ENCODE assay signal across 9 cellular contexts in genomic region chr16:88535181-88535856, GRCh38. TPM values are rescaled to one million over a fixed set of nuclear protein-coding genes. Genes with fewer than 3 reads are reported as not detected.
DNase-seq lines count a peak whose midpoint lies in the region; ATAC-seq and TF ChIP-seq lines count a peak whose summit lies in the region.
"Had no signal": no experiment of that assay in that cellular context is flagged by ENCODE, and none has a peak within 500 bp of the region (broad histone marks: within the 10 kb centered on the region; RNA-seq: fewer than 3 reads in every experiment).

No MANE protein-coding gene starts in this region.

- ATAC-seq in HG02981 (IDR thresholded peaks at IDR 0.05; ENCODE audit: unreplicated experiment): no peak

- H3K4me1 Mint-ChIP-seq in T-helper 2 cell treated with Interferon-gamma antibody and Interleukin-4, amounts not matched to agents 5 μg/mL and 100 μg/mL, for 36 hours (ENCODE audit: low read depth): peaks cover 5% of the 10 kb centered on the region
- peaks cover 6 to 60% of the 10 kb centered on the region in 2 donors for H3K4me1 Mint-ChIP-seq in immature natural killer cell

- H3K36me3 ChIP-seq in adipocyte (ENCODE audit: control insufficient read depth, insufficient read depth, low read length, severe bottlenecking): no peaks in the 10 kb centered on the region
- H3K36me3 ChIP-seq in suprapubic skin: no peaks in the 10 kb centered on the region
- H3K36me3 ChIP-seq: HAP-1 had no signal

- H3K27ac ChIP-seq in suprapubic skin: no peak overlapping the region

- WGBS in suprapubic skin: 82% methylated on average over 7 of the region's 22 CpGs

- H3K9ac ChIP-seq in adipocyte (ENCODE audit: low read length): peak overlapping the region; percentile 54

- H3K9me3 ChIP-seq in adipocyte (ENCODE audit: control insufficient read depth, low read length) (no peaks in the 10 kb centered on the region), suprapubic skin (no peaks in the 10 kb centered on the region)
- H3K9me3 ChIP-seq: HAP-1 had no signal

- DNase-seq in T-helper 2 cell treated with Interferon-gamma antibody and Interleukin-4, amounts not matched to agents 5 μg/mL and 100 μg/mL, for 36 hours (ENCODE audit: low spot score): no peak
- DNase-seq in T-helper 2 cell: no peak
- DNase-seq in adipocyte (ENCODE audit: low read depth): no peak
- no peak for DNase-seq in immature natural killer cell
- DNase-seq in suprapubic skin (ENCODE audit: low spot score in 2 of 2): no peak
- DNase-seq in activated CD4-positive, CD25-positive, alpha-beta regulatory T cell (lab: John Stamatoyannopoulos, UW): no peak
- DNase-seq in stimulated activated CD4-positive, alpha-beta T cell treated with anti-CD3 and anti-CD28 coated beads, Interleukin-1b, Interleukin-23, amount 100 ng/mL, for 48 hours: no peak

- no peaks in the 10 kb centered on the region for H3K9me3 Mint-ChIP-seq in T-helper 2 cell treated with Interferon-gamma antibody and Interleukin-4, amounts not matched to agents 5 μg/mL and 100 μg/mL, for 36 hours
- peaks cover 0 to 2% (median 0%) of the 10 kb centered on the region in 6 donors for H3K9me3 Mint-ChIP-seq in immature natural killer cell

- H3K4me1 ChIP-seq in adipocyte (ENCODE audit: control insufficient read depth, insufficient read depth, low read length) (peaks cover 5% of the 10 kb centered on the region), suprapubic skin (peaks cover 25% of the 10 kb centered on the region)
- H3K4me1 ChIP-seq: HAP-1 had no signal

- H3K4me3 Mint-ChIP-seq in T-helper 2 cell treated with Interferon-gamma antibody and Interleukin-4, amounts not matched to agents 5 μg/mL and 100 μg/mL, for 36 hours: peak overlapping the region; percentile 69
- peak overlapping the region; percentile 41 to 83 (median 70) for H3K4me3 Mint-ChIP-seq in immature natural killer cell

- no peak for TF ChIP-seq CTCF in suprapubic skin (IDR thresholded peaks at IDR 0.05)

- H3K27ac Mint-ChIP-seq in T-helper 2 cell treated with Interferon-gamma antibody and Interleukin-4, amounts not matched to agents 5 μg/mL and 100 μg/mL, for 36 hours: peak overlapping the region; percentile 84
- H3K27ac Mint-ChIP-seq in immature natural killer cell: peak overlapping the region in 4 of 6 donors; percentile 64 to 92 (median 88)

- H3K27me3 ChIP-seq in adipocyte (replicated peaks; ENCODE audit: control insufficient read depth, insufficient read depth, low read length) (peaks cover 17% of the 10 kb centered on the region), suprapubic skin (peaks cover 30% of the 10 kb centered on the region)

- H3K4me3 ChIP-seq in adipocyte (ENCODE audit: low read length) (peak overlapping the region; percentile 75), suprapubic skin (peak overlapping the region; percentile 78)
- H3K4me3 ChIP-seq: HAP-1 had no signal

- H3K27me3 Mint-ChIP-seq in T-helper 2 cell treated with Interferon-gamma antibody and Interleukin-4, amounts not matched to agents 5 μg/mL and 100 μg/mL, for 36 hours (ENCODE audit: low read depth): peaks cover 3% of the 10 kb centered on the region
- peaks cover 13 to 24% (median 13%) of the 10 kb centered on the region in 3 donors for H3K27me3 Mint-ChIP-seq in immature natural killer cell (ENCODE audit: low read depth in 3 of 3)

- TF ChIP-seq POLR2A in suprapubic skin (IDR thresholded peaks at IDR 0.05): no peak

- peaks cover 5% of the 10 kb centered on the region for H3K36me3 Mint-ChIP-seq in T-helper 2 cell treated with Interferon-gamma antibody and Interleukin-4, amounts not matched to agents 5 μg/mL and 100 μg/mL, for 36 hours (ENCODE audit: low read depth)
- H3K36me3 Mint-ChIP-seq in immature natural killer cell: peaks cover 0 to 3% (median 3%) of the 10 kb centered on the region in 3 donors

- TF ChIP-seq EP300 in suprapubic skin (IDR thresholded peaks at IDR 0.05): no peak

RNA-seq across cellular contexts. Expression of gene ZC3H18, which starts 34.9 kb away (rescaled TPM):
- polyA plus RNA-seq in immature natural killer cell: 10 to 100 TPM in 1 of 3 donors, 1 to 10 TPM in 2; 1.0 to 29.0 (median 8.7) TPM
- 10 to 100 TPM; 15.7 to 20.8 (median 20.3) TPM for total RNA-seq in suprapubic skin
